In genomic region chr3:62732183-62732904, GRCh38 we compare ENCODE assay signal across 1 cellular context.
TF ChIP-seq lines count a peak whose summit lies in the region.

No MANE protein-coding gene starts in this region.

TF ChIP-seq in HepG2, 621 proteins besides CTCF, POLR2A, EP300 and RAD21 (continued from another document and continues in another):
- TF ChIP-seq ETV6 (CRISPR knock-in tag; conservative IDR thresholded peaks at IDR 0.05) (0 out of 2 replicates have a peak, but pooled peaks have one; percentile 38), NCOA2 (CRISPR knock-in tag; IDR thresholded peaks at IDR 0.05) (peak; percentile 90), SNAPC5 (CRISPR knock-in tag; IDR thresholded peaks at IDR 0.05; ENCODE audit: borderline replicate concordance) (no peak), ZNF772 (CRISPR knock-in tag; IDR thresholded peaks at IDR 0.05) (peak; percentile 73), ZNF564 (CRISPR knock-in tag; IDR thresholded peaks at IDR 0.05) (no peak), NFE2L1 (CRISPR knock-in tag; IDR thresholded peaks at IDR 0.05; ENCODE audit: borderline replicate concordance) (no peak), GABPA (IDR thresholded peaks at IDR 0.05; ENCODE audit: low read depth, low read length) (no peak), GABPA (CRISPR knock-in tag; IDR thresholded peaks at IDR 0.05; ENCODE audit: low read depth) (peak; percentile 77), RBFOX2 (IDR thresholded peaks at IDR 0.05; ENCODE audit: low read depth, low read length) (no peak), U2AF1 (optimal IDR thresholded peaks at IDR 0.05; ENCODE audit: low read depth, low read length) (no peak), CREM (IDR thresholded peaks at IDR 0.05) (peak; percentile 53; the same call in 1 of the 2 replicates), CREM (CRISPR knock-in tag; IDR thresholded peaks at IDR 0.05) (no peak), SKI (IDR thresholded peaks at IDR 0.05; ENCODE audit: partially characterized antibody) (no peak), ZNF569 (CRISPR knock-in tag; IDR thresholded peaks at IDR 0.05; ENCODE audit: borderline replicate concordance) (no peak), NPAS2 (CRISPR knock-in tag; IDR thresholded peaks at IDR 0.05; ENCODE audit: borderline replicate concordance) (no peak), SRSF9 (IDR thresholded peaks at IDR 0.05; ENCODE audit: borderline replicate concordance, insufficient read depth, low read depth, low read length, poor library complexity, severe bottlenecking) (no peak), IRF2 (CRISPR knock-in tag; IDR thresholded peaks at IDR 0.05) (peak; percentile 72), SIX1 (CRISPR knock-in tag; IDR thresholded peaks at IDR 0.05; ENCODE audit: borderline replicate concordance) (peak; percentile 27; the same call in 1 of the 2 replicates), MIXL1 (CRISPR knock-in tag; IDR thresholded peaks at IDR 0.05) (peak; percentile 92), PRPF4 (IDR thresholded peaks at IDR 0.05; ENCODE audit: low read depth, low read length, poor library complexity, severe bottlenecking) (no peak), SAFB2 (CRISPR knock-in tag; IDR thresholded peaks at IDR 0.05; ENCODE audit: borderline replicate concordance, low read depth) (no peak), KDM6A (CRISPR knock-in tag; IDR thresholded peaks at IDR 0.05; ENCODE audit: low read depth) (peak; percentile 63; the same call in 1 of the 2 replicates), ZC3H13 (CRISPR knock-in tag; IDR thresholded peaks at IDR 0.05) (no peak), PITX1 (CRISPR knock-in tag; IDR thresholded peaks at IDR 0.05) (no peak), ZNF704 (CRISPR knock-in tag; IDR thresholded peaks at IDR 0.05; ENCODE audit: borderline replicate concordance) (no peak), NFYB (CRISPR knock-in tag; IDR thresholded peaks at IDR 0.05) (no peak), FOXK1 (CRISPR knock-in tag; IDR thresholded peaks at IDR 0.05; ENCODE audit: borderline replicate concordance, low read depth) (peak; percentile 95; the same call in 1 of the 2 replicates), NCOA1 (CRISPR knock-in tag; IDR thresholded peaks at IDR 0.05) (no peak), ZNF83 (CRISPR knock-in tag; IDR thresholded peaks at IDR 0.05; ENCODE audit: borderline replicate concordance) (no peak), ZNF589 (CRISPR knock-in tag; conservative IDR thresholded peaks at IDR 0.05) (no peak), ATAD3A (CRISPR knock-in tag; IDR thresholded peaks at IDR 0.05) (no peak), RORA (CRISPR knock-in tag; IDR thresholded peaks at IDR 0.05) (no peak), XBP1 (CRISPR knock-in tag; IDR thresholded peaks at IDR 0.05) (no peak), ZNF724P (CRISPR knock-in tag; IDR thresholded peaks at IDR 0.05; ENCODE audit: borderline replicate concordance) (peak; percentile 61; the same call in 1 of the 2 replicates), SNAI1 (CRISPR knock-in tag; IDR thresholded peaks at IDR 0.05; ENCODE audit: borderline replicate concordance) (no peak), CAMTA2 (CRISPR knock-in tag; IDR thresholded peaks at IDR 0.05; ENCODE audit: borderline replicate concordance) (no peak), HES4 (CRISPR knock-in tag; IDR thresholded peaks at IDR 0.05; ENCODE audit: borderline replicate concordance) (no peak), PCBP1 (IDR thresholded peaks at IDR 0.05; ENCODE audit: borderline replicate concordance, low read depth, low read length) (no peak), ZNF605 (CRISPR knock-in tag; IDR thresholded peaks at IDR 0.05) (no peak), MLLT10 (CRISPR knock-in tag; IDR thresholded peaks at IDR 0.05) (no peak), GATA4 (IDR thresholded peaks at IDR 0.05; ENCODE audit: borderline replicate concordance, low read depth) (no peak)
- TF ChIP-seq, protein P1, sequence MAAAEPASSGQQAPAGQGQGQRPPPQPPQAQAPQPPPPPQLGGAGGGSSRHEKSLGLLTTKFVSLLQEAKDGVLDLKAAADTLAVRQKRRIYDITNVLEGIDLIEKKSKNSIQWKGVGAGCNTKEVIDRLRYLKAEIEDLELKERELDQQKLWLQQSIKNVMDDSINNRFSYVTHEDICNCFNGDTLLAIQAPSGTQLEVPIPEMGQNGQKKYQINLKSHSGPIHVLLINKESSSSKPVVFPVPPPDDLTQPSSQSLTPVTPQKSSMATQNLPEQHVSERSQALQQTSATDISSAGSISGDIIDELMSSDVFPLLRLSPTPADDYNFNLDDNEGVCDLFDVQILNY (CRISPR knock-in tag; conservative IDR thresholded peaks at IDR 0.05), result no peak
- TF ChIP-seq, protein P2, sequence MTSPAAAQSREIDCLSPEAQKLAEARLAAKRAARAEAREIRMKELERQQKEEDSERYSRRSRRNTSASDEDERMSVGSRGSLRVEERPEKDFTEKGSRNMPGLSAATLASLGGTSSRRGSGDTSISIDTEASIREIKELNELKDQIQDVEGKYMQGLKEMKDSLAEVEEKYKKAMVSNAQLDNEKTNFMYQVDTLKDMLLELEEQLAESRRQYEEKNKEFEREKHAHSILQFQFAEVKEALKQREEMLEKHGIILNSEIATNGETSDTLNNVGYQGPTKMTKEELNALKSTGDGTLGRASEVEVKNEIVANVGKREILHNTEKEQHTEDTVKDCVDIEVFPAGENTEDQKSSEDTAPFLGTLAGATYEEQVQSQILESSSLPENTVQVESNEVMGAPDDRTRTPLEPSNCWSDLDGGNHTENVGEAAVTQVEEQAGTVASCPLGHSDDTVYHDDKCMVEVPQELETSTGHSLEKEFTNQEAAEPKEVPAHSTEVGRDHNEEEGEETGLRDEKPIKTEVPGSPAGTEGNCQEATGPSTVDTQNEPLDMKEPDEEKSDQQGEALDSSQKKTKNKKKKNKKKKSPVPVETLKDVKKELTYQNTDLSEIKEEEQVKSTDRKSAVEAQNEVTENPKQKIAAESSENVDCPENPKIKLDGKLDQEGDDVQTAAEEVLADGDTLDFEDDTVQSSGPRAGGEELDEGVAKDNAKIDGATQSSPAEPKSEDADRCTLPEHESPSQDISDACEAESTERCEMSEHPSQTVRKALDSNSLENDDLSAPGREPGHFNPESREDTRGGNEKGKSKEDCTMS (CRISPR knock-in tag; conservative IDR thresholded peaks at IDR 0.05), result no peak
- TF ChIP-seq, protein P3, sequence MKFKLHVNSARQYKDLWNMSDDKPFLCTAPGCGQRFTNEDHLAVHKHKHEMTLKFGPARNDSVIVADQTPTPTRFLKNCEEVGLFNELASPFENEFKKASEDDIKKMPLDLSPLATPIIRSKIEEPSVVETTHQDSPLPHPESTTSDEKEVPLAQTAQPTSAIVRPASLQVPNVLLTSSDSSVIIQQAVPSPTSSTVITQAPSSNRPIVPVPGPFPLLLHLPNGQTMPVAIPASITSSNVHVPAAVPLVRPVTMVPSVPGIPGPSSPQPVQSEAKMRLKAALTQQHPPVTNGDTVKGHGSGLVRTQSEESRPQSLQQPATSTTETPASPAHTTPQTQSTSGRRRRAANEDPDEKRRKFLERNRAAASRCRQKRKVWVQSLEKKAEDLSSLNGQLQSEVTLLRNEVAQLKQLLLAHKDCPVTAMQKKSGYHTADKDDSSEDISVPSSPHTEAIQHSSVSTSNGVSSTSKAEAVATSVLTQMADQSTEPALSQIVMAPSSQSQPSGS (CRISPR knock-in tag; IDR thresholded peaks at IDR 0.05), result peak; percentile 71
- TF ChIP-seq, protein P4, sequence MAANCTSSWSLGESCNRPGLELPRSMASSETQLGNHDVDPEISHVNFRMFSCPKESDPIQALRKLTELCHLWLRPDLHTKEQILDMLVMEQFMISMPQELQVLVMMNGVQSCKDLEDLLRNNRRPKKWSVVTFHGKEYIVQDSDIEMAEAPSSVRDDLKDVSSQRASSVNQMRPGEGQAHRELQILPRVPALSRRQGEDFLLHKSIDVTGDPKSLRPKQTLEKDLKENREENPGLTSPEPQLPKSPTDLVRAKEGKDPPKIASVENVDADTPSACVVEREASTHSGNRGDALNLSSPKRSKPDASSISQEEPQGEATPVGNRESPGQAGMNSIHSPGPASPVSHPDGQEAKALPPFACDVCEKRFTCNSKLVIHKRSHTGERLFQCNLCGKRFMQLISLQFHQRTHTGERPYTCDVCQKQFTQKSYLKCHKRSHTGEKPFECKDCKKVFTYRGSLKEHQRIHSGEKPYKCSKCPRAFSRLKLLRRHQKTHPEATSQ (CRISPR knock-in tag; IDR thresholded peaks at IDR 0.05; ENCODE audit: borderline replicate concordance), result no peak; the same call in 1 of the 2 replicates
- TF ChIP-seq, protein P5, sequence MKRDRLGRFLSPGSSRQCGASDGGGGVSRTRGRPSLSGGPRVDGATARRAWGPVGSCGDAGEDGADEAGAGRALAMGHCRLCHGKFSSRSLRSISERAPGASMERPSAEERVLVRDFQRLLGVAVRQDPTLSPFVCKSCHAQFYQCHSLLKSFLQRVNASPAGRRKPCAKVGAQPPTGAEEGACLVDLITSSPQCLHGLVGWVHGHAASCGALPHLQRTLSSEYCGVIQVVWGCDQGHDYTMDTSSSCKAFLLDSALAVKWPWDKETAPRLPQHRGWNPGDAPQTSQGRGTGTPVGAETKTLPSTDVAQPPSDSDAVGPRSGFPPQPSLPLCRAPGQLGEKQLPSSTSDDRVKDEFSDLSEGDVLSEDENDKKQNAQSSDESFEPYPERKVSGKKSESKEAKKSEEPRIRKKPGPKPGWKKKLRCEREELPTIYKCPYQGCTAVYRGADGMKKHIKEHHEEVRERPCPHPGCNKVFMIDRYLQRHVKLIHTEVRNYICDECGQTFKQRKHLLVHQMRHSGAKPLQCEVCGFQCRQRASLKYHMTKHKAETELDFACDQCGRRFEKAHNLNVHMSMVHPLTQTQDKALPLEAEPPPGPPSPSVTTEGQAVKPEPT (CRISPR knock-in tag; IDR thresholded peaks at IDR 0.05; ENCODE audit: low read depth), result no peak
- TF ChIP-seq, protein P6, sequence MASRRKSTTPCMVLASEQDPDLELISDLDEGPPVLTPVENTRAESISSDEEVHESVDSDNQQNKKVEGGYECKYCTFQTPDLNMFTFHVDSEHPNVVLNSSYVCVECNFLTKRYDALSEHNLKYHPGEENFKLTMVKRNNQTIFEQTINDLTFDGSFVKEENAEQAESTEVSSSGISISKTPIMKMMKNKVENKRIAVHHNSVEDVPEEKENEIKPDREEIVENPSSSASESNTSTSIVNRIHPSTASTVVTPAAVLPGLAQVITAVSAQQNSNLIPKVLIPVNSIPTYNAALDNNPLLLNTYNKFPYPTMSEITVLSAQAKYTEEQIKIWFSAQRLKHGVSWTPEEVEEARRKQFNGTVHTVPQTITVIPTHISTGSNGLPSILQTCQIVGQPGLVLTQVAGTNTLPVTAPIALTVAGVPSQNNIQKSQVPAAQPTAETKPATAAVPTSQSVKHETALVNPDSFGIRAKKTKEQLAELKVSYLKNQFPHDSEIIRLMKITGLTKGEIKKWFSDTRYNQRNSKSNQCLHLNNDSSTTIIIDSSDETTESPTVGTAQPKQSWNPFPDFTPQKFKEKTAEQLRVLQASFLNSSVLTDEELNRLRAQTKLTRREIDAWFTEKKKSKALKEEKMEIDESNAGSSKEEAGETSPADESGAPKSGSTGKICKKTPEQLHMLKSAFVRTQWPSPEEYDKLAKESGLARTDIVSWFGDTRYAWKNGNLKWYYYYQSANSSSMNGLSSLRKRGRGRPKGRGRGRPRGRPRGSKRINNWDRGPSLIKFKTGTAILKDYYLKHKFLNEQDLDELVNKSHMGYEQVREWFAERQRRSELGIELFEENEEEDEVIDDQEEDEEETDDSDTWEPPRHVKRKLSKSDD (CRISPR knock-in tag; IDR thresholded peaks at IDR 0.05; ENCODE audit: low read depth), result no peak
- TF ChIP-seq, protein P7, sequence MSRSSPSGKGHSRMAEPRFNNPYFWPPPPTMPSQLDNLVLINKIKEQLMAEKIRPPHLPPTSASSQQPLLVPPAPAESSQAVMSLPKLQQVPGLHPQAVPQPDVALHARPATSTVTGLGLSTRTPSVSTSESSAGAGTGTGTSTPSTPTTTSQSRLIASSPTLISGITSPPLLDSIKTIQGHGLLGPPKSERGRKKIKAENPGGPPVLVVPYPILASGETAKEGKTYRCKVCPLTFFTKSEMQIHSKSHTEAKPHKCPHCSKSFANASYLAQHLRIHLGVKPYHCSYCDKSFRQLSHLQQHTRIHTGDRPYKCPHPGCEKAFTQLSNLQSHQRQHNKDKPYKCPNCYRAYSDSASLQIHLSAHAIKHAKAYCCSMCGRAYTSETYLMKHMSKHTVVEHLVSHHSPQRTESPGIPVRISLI (CRISPR knock-in tag; IDR thresholded peaks at IDR 0.05; ENCODE audit: borderline replicate concordance), result no peak
- TF ChIP-seq, protein P8, sequence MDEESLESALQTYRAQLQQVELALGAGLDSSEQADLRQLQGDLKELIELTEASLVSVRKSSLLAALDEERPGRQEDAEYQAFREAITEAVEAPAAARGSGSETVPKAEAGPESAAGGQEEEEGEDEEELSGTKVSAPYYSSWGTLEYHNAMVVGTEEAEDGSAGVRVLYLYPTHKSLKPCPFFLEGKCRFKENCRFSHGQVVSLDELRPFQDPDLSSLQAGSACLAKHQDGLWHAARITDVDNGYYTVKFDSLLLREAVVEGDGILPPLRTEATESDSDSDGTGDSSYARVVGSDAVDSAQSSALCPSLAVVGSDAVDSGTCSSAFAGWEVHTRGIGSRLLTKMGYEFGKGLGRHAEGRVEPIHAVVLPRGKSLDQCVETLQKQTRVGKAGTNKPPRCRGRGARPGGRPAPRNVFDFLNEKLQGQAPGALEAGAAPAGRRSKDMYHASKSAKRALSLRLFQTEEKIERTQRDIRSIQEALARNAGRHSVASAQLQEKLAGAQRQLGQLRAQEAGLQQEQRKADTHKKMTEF (CRISPR knock-in tag; IDR thresholded peaks at IDR 0.05), result peak; percentile 91
- TF ChIP-seq, protein P9, sequence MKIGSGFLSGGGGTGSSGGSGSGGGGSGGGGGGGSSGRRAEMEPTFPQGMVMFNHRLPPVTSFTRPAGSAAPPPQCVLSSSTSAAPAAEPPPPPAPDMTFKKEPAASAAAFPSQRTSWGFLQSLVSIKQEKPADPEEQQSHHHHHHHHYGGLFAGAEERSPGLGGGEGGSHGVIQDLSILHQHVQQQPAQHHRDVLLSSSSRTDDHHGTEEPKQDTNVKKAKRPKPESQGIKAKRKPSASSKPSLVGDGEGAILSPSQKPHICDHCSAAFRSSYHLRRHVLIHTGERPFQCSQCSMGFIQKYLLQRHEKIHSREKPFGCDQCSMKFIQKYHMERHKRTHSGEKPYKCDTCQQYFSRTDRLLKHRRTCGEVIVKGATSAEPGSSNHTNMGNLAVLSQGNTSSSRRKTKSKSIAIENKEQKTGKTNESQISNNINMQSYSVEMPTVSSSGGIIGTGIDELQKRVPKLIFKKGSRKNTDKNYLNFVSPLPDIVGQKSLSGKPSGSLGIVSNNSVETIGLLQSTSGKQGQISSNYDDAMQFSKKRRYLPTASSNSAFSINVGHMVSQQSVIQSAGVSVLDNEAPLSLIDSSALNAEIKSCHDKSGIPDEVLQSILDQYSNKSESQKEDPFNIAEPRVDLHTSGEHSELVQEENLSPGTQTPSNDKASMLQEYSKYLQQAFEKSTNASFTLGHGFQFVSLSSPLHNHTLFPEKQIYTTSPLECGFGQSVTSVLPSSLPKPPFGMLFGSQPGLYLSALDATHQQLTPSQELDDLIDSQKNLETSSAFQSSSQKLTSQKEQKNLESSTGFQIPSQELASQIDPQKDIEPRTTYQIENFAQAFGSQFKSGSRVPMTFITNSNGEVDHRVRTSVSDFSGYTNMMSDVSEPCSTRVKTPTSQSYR (CRISPR knock-in tag; IDR thresholded peaks at IDR 0.05; ENCODE audit: borderline replicate concordance), result 0 out of 2 replicates have a peak, but pooled peaks have one; percentile 28
